In the genomic region with DNA sequence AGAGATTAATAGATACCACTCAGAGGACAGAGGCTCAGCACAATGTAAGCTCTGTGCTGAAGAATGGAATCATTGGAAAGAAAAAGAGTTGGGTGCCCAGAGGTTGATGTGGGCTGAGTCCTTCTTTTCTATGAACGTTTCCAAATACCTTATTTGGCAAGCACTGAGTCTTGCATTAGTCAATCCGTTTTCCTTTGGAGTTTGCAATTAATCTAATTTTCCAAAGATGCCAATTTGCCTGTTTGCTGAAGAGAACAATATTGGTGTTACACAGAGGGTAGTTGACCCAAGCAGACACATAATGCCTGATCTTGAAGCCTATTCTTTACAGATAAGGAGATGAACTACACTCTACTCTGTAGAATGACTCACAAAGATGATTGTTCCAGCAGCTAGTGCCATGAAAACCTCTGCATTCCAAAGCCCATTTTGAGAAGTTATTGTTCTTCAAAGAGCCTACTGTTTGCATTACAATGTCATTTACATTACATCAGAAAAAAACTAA, we compare ENCODE assay signal across 1 cellular context.
TF ChIP-seq lines count a peak whose summit lies in the region.

No MANE protein-coding gene starts in this region.

TF ChIP-seq in WTC11, 78 proteins besides CTCF, POLR2A, EP300 and RAD21 (continued from another document):
- TF ChIP-seq, protein P1, sequence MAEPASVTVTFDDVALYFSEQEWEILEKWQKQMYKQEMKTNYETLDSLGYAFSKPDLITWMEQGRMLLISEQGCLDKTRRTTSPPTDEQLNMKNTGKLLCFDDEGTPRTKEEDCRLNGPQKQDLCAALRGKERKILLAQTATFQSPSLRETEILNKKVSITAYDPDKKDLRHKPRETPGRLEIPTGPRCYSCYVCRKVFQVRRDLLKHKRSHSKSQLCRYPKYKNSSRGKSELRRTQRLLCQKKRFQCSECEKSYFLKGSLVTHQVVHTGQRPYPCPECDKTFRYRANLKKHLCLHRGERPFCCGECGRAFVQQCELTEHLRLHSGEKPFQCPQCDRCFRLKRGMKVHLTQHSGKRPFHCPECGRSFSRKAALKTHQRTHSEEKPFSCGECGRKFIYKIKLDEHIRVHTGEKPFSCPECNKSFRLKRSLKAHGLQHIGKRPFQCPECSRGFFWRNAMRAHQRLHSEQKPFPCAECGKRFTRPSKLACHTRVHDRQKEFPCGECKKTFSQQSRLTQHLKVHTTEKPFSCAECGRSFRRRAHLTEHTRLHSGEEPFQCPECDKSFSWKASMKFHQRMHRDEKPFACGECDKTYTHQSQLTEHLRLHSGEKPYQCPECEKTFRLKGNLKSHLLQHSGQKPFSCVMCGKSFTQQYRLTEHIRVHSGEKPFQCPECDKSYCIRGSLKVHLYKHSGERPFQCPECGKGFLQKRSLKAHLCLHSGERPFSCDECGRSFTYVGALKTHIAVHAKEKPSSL (CRISPR knock-in tag; conservative IDR thresholded peaks at IDR 0.05): no peak
- TF ChIP-seq TEAD1 (CRISPR knock-in tag; IDR thresholded peaks at IDR 0.05): peak; percentile 38; the same call in 1 of the 2 replicates
